29 cellular contexts compared by ENCODE assay signal in the genomic region with DNA sequence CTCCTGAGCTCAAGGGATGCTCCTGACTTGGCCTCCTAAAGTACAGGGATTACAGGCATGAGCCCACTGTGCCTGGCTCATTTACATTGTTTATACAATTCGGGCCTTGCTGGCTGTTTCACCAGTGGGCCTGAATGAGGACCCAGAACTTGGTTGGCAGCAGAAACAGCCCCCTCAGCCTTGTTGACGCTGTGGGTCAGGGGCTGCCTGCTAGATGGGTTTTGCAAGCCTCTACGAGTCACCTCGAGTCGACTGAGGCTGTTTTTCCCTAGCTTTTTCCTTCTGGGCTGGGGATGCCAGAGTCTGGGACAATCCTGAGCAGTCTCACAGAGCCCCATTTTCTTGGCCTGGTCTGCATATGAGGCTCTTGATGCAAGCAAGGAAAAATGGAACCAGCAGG. TPM values are rescaled to one million over a fixed set of nuclear protein-coding genes. Genes with fewer than 3 reads are reported as not detected.
"Had no signal": no experiment of that assay in that cellular context is flagged by ENCODE, and none has a peak within 500 bp of the region (broad histone marks: within the 10 kb centered on the region; RNA-seq: fewer than 3 reads in every experiment).

No MANE protein-coding gene starts in this region.

- DNase-seq: effector CD4-positive, alpha-beta T cell; endodermal cell; foreskin fibroblast; glutamatergic neuron; kidney; left cardiac atrium; left ventricle myocardium inferior; mesendoderm; naive B cell; nephron progenitor cell; posterior cingulate gyrus; spleen; stimulated activated CD4-positive, alpha-beta T cell treated with anti-CD3 and anti-CD28 coated beads, Interleukin-15, amount 100 ng/mL, for 24 hours; stimulated activated CD4-positive, alpha-beta T cell treated with anti-CD3 and anti-CD28 coated beads, Interleukin-1b, Interleukin-23, amount 100 ng/mL, for 48 hours; stimulated activated CD4-positive, alpha-beta T cell treated with anti-CD3 and anti-CD28 coated beads, Interleukin-4, amount 100 ng/mL, for 24 hours; stimulated activated naive CD8-positive, alpha-beta T cell treated with anti-CD3 and anti-CD28 coated beads, Interleukin-15, amount 100 ng/mL, for 72 hours; trophoblast cell had no signal

- H3K4me3 ChIP-seq: coronary artery, gastroesophageal sphincter, left ventricle myocardium inferior, lung, spleen, thoracic aorta had no signal

- H3K36me3 ChIP-seq: gastroesophageal sphincter, left ventricle myocardium inferior, neutrophil, spleen, thoracic aorta had no signal

- H3K4me1 ChIP-seq: spleen had no signal

- H3K36me3 Mint-ChIP-seq: naive B cell; stimulated activated memory B cell treated with anti-CD40 and anti-IgM and Interleukin-4, amounts not matched to agents 10 μg/mL and 1 μg/mL and 100 μg/mL, for 72 hours had no signal

- H3K9me3 Mint-ChIP-seq: endodermal cell had no signal

- ATAC-seq: esophagus mucosa; gastroesophageal sphincter; left cardiac atrium; sciatic nerve; stimulated activated memory B cell treated with anti-CD40 and anti-IgM and Interleukin-4, amounts not matched to agents 10 μg/mL and 1 μg/mL and 100 μg/mL, for 72 hours; stimulated activated naive CD8-positive, alpha-beta T cell treated with anti-CD3 and anti-CD28 coated beads, Interleukin-15, amount 100 ng/mL, for 72 hours had no signal

- H3K27me3 ChIP-seq: gastroesophageal sphincter had no signal

- H3K27ac Mint-ChIP-seq: endodermal cell; nephron progenitor cell; stimulated activated memory B cell treated with anti-CD40 and anti-IgM and Interleukin-4, amounts not matched to agents 10 μg/mL and 1 μg/mL and 100 μg/mL, for 72 hours; stimulated activated naive CD8-positive, alpha-beta T cell treated with anti-CD3 and anti-CD28 coated beads, Interleukin-15, amount 100 ng/mL, for 72 hours had no signal

- H3K4me1 Mint-ChIP-seq: naive B cell; stimulated activated memory B cell treated with anti-CD40 and anti-IgM and Interleukin-4, amounts not matched to agents 10 μg/mL and 1 μg/mL and 100 μg/mL, for 72 hours; stimulated activated naive CD8-positive, alpha-beta T cell treated with anti-CD3 and anti-CD28 coated beads, Interleukin-15, amount 100 ng/mL, for 72 hours had no signal

- H3K4me3 Mint-ChIP-seq: endodermal cell; naive B cell; nephron progenitor cell; stimulated activated memory B cell treated with anti-CD40 and anti-IgM and Interleukin-4, amounts not matched to agents 10 μg/mL and 1 μg/mL and 100 μg/mL, for 72 hours; stimulated activated naive CD8-positive, alpha-beta T cell treated with anti-CD3 and anti-CD28 coated beads, Interleukin-15, amount 100 ng/mL, for 72 hours had no signal

- H3K9me3 ChIP-seq: gastroesophageal sphincter, left ventricle myocardium inferior, neutrophil, thoracic aorta had no signal

- H3K27ac ChIP-seq: coronary artery, gastroesophageal sphincter, left ventricle myocardium inferior, neutrophil, spleen, thoracic aorta had no signal

- H3K27me3 Mint-ChIP-seq: stimulated activated naive CD8-positive, alpha-beta T cell treated with anti-CD3 and anti-CD28 coated beads, Interleukin-15, amount 100 ng/mL, for 72 hours had no signal

RNA-seq across cellular contexts. Expression of a gene that starts 37.3 kb away (rescaled TPM):
- total RNA-seq: chondrocyte, endothelial cell of umbilical vein, osteocyte, pulmonary artery endothelial cell had no signal
